ENCODE assay signal across 8 cellular contexts in the genomic region with DNA sequence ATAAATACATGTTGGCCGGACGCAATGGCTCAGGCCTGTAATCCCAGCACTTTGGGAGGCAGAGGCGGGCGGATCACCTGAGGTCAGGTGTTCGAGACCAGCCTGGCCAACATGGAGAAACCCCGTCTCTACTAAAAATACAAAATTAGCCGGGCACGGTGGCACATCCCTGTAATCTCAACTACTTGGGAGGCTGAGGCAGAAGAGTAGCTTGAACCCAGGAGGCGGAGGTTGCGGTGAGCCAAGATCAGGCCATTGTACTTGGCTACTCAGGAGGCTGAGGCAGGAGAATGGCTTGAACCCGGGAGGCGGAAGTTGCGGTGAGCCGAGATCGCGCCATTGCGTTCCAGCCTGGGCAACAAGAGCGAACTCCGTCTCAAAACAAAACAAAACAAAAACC. TPM values are rescaled to one million over a fixed set of nuclear protein-coding genes. Genes with fewer than 3 reads are reported as not detected.
A peak's percentile ranks its signal among the peaks of the same experiment; 100 is the strongest.
DNase-seq lines count a peak whose midpoint lies in the region; ATAC-seq and TF ChIP-seq lines count a peak whose summit lies in the region.
"Not testable (repeated sequence)": the region's sequence is repeated elsewhere in the genome, so short reads cannot be mapped to it uniquely, and the experiment has no call there.

No MANE protein-coding gene starts in this region.

- not testable (repeated sequence) for ATAC-seq in DND-41 (ENCODE audit: insufficient read depth, low read depth); T-helper 17 cell

- intact Hi-C loops in activated naive CD4-positive, alpha-beta T cell treated with anti-CD3 and anti-CD28 coated beads for 36 hours (cut with micrococcal nuclease); dorsolateral prefrontal cortex (cut with DNase I): not testable (repeated sequence)

- H4K20me1 ChIP-seq in DND-41 (ENCODE audit: insufficient read depth, low read length) (peaks cover 21% of the 10 kb centered on the region; the same call in 1 of the 2 replicates), neural progenitor cell (ENCODE audit: low read depth) (peaks cover 43% of the 10 kb centered on the region)
- H4K20me1 ChIP-seq in Karpas-422 (ENCODE audit: insufficient read depth, low read depth, low read length) = not testable (repeated sequence)

- H3K27me3 Mint-ChIP-seq in T-helper 17 cell; activated naive CD4-positive, alpha-beta T cell treated with anti-CD3 and anti-CD28 coated beads for 36 hours (ENCODE audit: low read depth); neural progenitor cell (ENCODE audit: insufficient read depth, low read depth): not testable (repeated sequence)

- not testable (repeated sequence) for H3K9me3 Mint-ChIP-seq in activated naive CD4-positive, alpha-beta T cell treated with anti-CD3 and anti-CD28 coated beads for 36 hours; neural progenitor cell

- H3K9me3 ChIP-seq in DND-41 (ENCODE audit: insufficient read depth, low read length, severe bottlenecking); Karpas-422 (ENCODE audit: low read length); T-helper 17 cell (ENCODE audit: control insufficient read depth, low read length, poor library complexity, severe bottlenecking); iPS-20b (ENCODE audit: insufficient read depth, low read depth, low read length); neural progenitor cell (ENCODE audit: low read depth); suprapubic skin: not testable (repeated sequence)

- H3K4me3 Mint-ChIP-seq in T-helper 17 cell = peak overlapping the region; percentile 93
- H3K4me3 Mint-ChIP-seq in activated naive CD4-positive, alpha-beta T cell treated with anti-CD3 and anti-CD28 coated beads for 36 hours = peak overlapping the region; percentile 94
- peak overlapping the region; percentile 98 for H3K4me3 Mint-ChIP-seq in neural progenitor cell

- TF ChIP-seq CTCF in DND-41 (IDR thresholded peaks at IDR 0.05; ENCODE audit: borderline replicate concordance, extremely low read depth, low read length, poor library complexity, severe bottlenecking); dorsolateral prefrontal cortex (IDR thresholded peaks at IDR 0.05 in 54 of 56, conservative IDR thresholded peaks at IDR 0.05 in 2 of 56; ENCODE audit: low read depth in 1 of 56, partially characterized antibody in 56 of 56); neural progenitor cell (IDR thresholded peaks at IDR 0.05); suprapubic skin (IDR thresholded peaks at IDR 0.05): not testable (repeated sequence)

- not testable (repeated sequence) for H3K9me2 ChIP-seq in Karpas-422 (replicated peaks; ENCODE audit: insufficient read depth, low read length)

- H3K27ac ChIP-seq in DND-41 (ENCODE audit: low read length); Karpas-422 (ENCODE audit: low read length); iPS-20b (ENCODE audit: low read length); neural progenitor cell; suprapubic skin: not testable (repeated sequence)
- H3K27ac ChIP-seq in dorsolateral prefrontal cortex = peak overlapping the region in 1 of 59 donors; percentile 97

- H3F3A ChIP-seq in neural progenitor cell (ENCODE audit: low read depth) = not testable (repeated sequence)

- WGBS in suprapubic skin = 91% methylated on average over 19 of the region's 19 CpGs

- TF ChIP-seq POLR2A in suprapubic skin (IDR thresholded peaks at IDR 0.05) = not testable (repeated sequence)

- H3K27me3 ChIP-seq in DND-41 (ENCODE audit: insufficient read depth, low read length, poor library complexity); Karpas-422 (ENCODE audit: low read length); dorsolateral prefrontal cortex; iPS-20b (ENCODE audit: insufficient read depth, low read length); neural progenitor cell; suprapubic skin: not testable (repeated sequence)

- H3K4me2 ChIP-seq in DND-41 (ENCODE audit: insufficient read depth, low read length) (peak overlapping the region; percentile 81), Karpas-422 (ENCODE audit: low read depth, low read length, poor library complexity, severe bottlenecking) (peak overlapping the region; percentile 82), neural progenitor cell (peak overlapping the region; percentile 84)

- H3K4me1 Mint-ChIP-seq in T-helper 17 cell (peaks cover 27% of the 10 kb centered on the region), neural progenitor cell (peaks cover 17% of the 10 kb centered on the region)
- peaks cover 24% of the 10 kb centered on the region for H3K4me1 Mint-ChIP-seq in activated naive CD4-positive, alpha-beta T cell treated with anti-CD3 and anti-CD28 coated beads for 36 hours (ENCODE audit: low read depth)

- H3K4me3 ChIP-seq in DND-41 (ENCODE audit: low read depth in 1 of 2, low read length in 2 of 2) (peak overlapping the region; percentile 79 to 99; a peak in 3 of 4 replicates), Karpas-422 (ENCODE audit: low read length) (peak overlapping the region; percentile 97), dorsolateral prefrontal cortex (peak overlapping the region in 37 of 59 donors; percentile 72 to 98 (median 92)), iPS-20b (ENCODE audit: low read length) (peak overlapping the region; percentile 92; the same call in 1 of the 2 replicates), neural progenitor cell (peak overlapping the region; percentile 94), suprapubic skin (peak overlapping the region; percentile 80)

- not testable (repeated sequence) for H3K36me3 Mint-ChIP-seq in T-helper 17 cell (ENCODE audit: low read depth)
- peaks cover 19% of the 10 kb centered on the region for H3K36me3 Mint-ChIP-seq in activated naive CD4-positive, alpha-beta T cell treated with anti-CD3 and anti-CD28 coated beads for 36 hours (ENCODE audit: low read depth)
- peaks cover 15% of the 10 kb centered on the region for H3K36me3 Mint-ChIP-seq in neural progenitor cell

- H3K27ac Mint-ChIP-seq in T-helper 17 cell = peak overlapping the region; percentile 37
- not testable (repeated sequence) for H3K27ac Mint-ChIP-seq in activated naive CD4-positive, alpha-beta T cell treated with anti-CD3 and anti-CD28 coated beads for 36 hours; neural progenitor cell

- not testable (repeated sequence) for TF ChIP-seq EP300 in suprapubic skin (IDR thresholded peaks at IDR 0.05)

- not testable (repeated sequence) for DNase-seq in DND-41; Karpas-422; T-helper 17 cell; activated naive CD4-positive, alpha-beta T cell treated with anti-CD3 and anti-CD28 coated beads for 36 hours; dorsolateral prefrontal cortex; neural progenitor cell (ENCODE audit: low spot score)
- DNase-seq in suprapubic skin (ENCODE audit: low spot score in 2 of 2) = peak in 1 of 2 donors; percentile 49

- not testable (repeated sequence) for H2AFZ ChIP-seq in DND-41 (ENCODE audit: low read depth, low read length); Karpas-422 (ENCODE audit: low read length); neural progenitor cell (replicated peaks)

- CTCF ChIA-PET in activated naive CD4-positive, alpha-beta T cell treated with anti-CD3 and anti-CD28 coated beads for 36 hours (lab: Charles Lee) = interaction anchor here (0.9 to 5.5 kb wide), 12 partner anchors 15 to 165 kb away, joined by 3 to 83 read pairs (median 4); no protein-coding TSS in a partner anchor

- H3K36me3 ChIP-seq in DND-41 (ENCODE audit: insufficient read depth, low read length) (peaks cover 53% of the 10 kb centered on the region), Karpas-422 (ENCODE audit: insufficient read depth, low read length) (peaks cover 11% of the 10 kb centered on the region), iPS-20b (ENCODE audit: insufficient read depth, low read depth, low read length) (peaks cover 47% of the 10 kb centered on the region), suprapubic skin (peaks cover 33% of the 10 kb centered on the region)
- H3K36me3 ChIP-seq in neural progenitor cell = not testable (repeated sequence)

- H3K9ac ChIP-seq in DND-41 (ENCODE audit: low read depth, low read length) (peak overlapping the region; percentile 99; the same call in 1 of the 2 replicates), Karpas-422 (ENCODE audit: low read length) (peak overlapping the region; percentile 97), iPS-20b (ENCODE audit: low read depth, low read length) (peak overlapping the region; percentile 93; the same call in 1 of the 2 replicates)
- not testable (repeated sequence) for H3K9ac ChIP-seq in neural progenitor cell

- peaks cover 35% of the 10 kb centered on the region for H3K4me1 ChIP-seq in DND-41 (ENCODE audit: insufficient read depth, low read length)
- H3K4me1 ChIP-seq in Karpas-422 (ENCODE audit: low read length) = peaks cover 16% of the 10 kb centered on the region
- not testable (repeated sequence) for H3K4me1 ChIP-seq in iPS-20b (ENCODE audit: insufficient read depth, low read length)
- H3K4me1 ChIP-seq in neural progenitor cell = peaks cover 12% of the 10 kb centered on the region
- H3K4me1 ChIP-seq in suprapubic skin = peaks cover 24% of the 10 kb centered on the region

- H3K79me2 ChIP-seq in DND-41 (ENCODE audit: insufficient read depth, low read length) (peaks cover 62% of the 10 kb centered on the region), Karpas-422 (ENCODE audit: low read length) (peaks cover 34% of the 10 kb centered on the region), neural progenitor cell (ENCODE audit: low read depth) (peaks cover 64% of the 10 kb centered on the region)

RNA-seq across cellular contexts. Expression of gene NCBP3, which starts 1.5 kb away (rescaled TPM):
- 10.1 and 17.0 TPM in 2 replicates for total RNA-seq in Karpas-422 (2014; rRNA removed; shearing (Covaris generic); ENCODE audit: low replicate concordance)
- total RNA-seq in T-helper 17 cell (10 to 100 TPM; 37.0 to 42.9 TPM), dorsolateral prefrontal cortex (10 to 100 TPM; 27.5 to 72.2 (median 39.5) TPM), neural progenitor cell (ENCODE audit: low replicate concordance) (55.7 and 72.4 TPM in 2 replicates), suprapubic skin (10 to 100 TPM; 15.4 to 41.8 (median 26.1) TPM)
- 10 to 100 TPM; 33.9 to 40.4 TPM for total RNA-seq in activated naive CD4-positive, alpha-beta T cell treated with anti-CD3 and anti-CD28 coated beads for 36 hours

RNA-seq across cellular contexts. Expression of gene ITGAE, which starts 43.6 kb away (rescaled TPM):
- total RNA-seq in Karpas-422 (2014; rRNA removed; shearing (Covaris generic); ENCODE audit: low replicate concordance) = 20.6 and 51.3 TPM in 2 replicates
- total RNA-seq in T-helper 17 cell (10 to 100 TPM; 10.2 to 14.3 TPM), dorsolateral prefrontal cortex (10 to 100 TPM; 11.5 to 27.0 (median 18.3) TPM), neural progenitor cell (ENCODE audit: low replicate concordance) (33.7 and 47.5 TPM in 2 replicates), suprapubic skin (10 to 100 TPM; 14.0 to 20.7 (median 14.4) TPM)
- total RNA-seq in activated naive CD4-positive, alpha-beta T cell treated with anti-CD3 and anti-CD28 coated beads for 36 hours = 10 to 100 TPM; 31.7 to 32.4 TPM

RNA-seq across cellular contexts. Expression of gene CAMKK1, which starts 48.3 kb away (rescaled TPM):
- 0.07 and 0.58 TPM in 2 replicates for total RNA-seq in Karpas-422 (2014; rRNA removed; shearing (Covaris generic); ENCODE audit: low replicate concordance)
- total RNA-seq in T-helper 17 cell (1 to 10 TPM; 5.8 to 5.9 TPM), dorsolateral prefrontal cortex (100 to 1,000 TPM in 89 of 120 experiments, 10 to 100 TPM in 31; 35.4 to 172 (median 118) TPM), neural progenitor cell (ENCODE audit: low replicate concordance) (2.9 and 6.4 TPM in 2 replicates), suprapubic skin (10 to 100 TPM; 10.8 to 17.3 (median 12.9) TPM)
- total RNA-seq in activated naive CD4-positive, alpha-beta T cell treated with anti-CD3 and anti-CD28 coated beads for 36 hours = 1 to 10 TPM; 2.4 to 2.7 TPM
